ENCODE assay signal across 18 cellular contexts in genomic region chr19:10985502-10985901, GRCh38. TPM values are rescaled to one million over a fixed set of nuclear protein-coding genes. Genes with fewer than 3 reads are reported as not detected.
A peak's percentile ranks its signal among the peaks of the same experiment; 100 is the strongest.
DNase-seq lines count a peak whose midpoint lies in the region; ATAC-seq, FAIRE-seq and TF ChIP-seq lines count a peak whose summit lies in the region.
"Had no signal": no experiment of that assay in that cellular context is flagged by ENCODE, and none has a peak within 500 bp of the region (broad histone marks: within the 10 kb centered on the region; RNA-seq: fewer than 3 reads in every experiment).

No MANE protein-coding gene starts in this region.

- H2BK12ac ChIP-seq in H9 (ENCODE audit: insufficient read length, low read depth, low read length): no peak overlapping the region

- H3K9me3 ChIP-seq in right cardiac atrium (ENCODE audit: control insufficient read depth, low read length): no peaks in the 10 kb centered on the region
- H3K9me3 ChIP-seq in left ventricle myocardium inferior (replicated peaks): no peaks in the 10 kb centered on the region
- H3K9me3 ChIP-seq in H9 (ENCODE audit: control insufficient read depth, low read depth, low read length): no peaks in the 10 kb centered on the region
- no peaks in the 10 kb centered on the region for H3K9me3 ChIP-seq in K562 (replicated peaks; ENCODE audit: control insufficient read depth, insufficient read depth, low read depth, low read length)

- no peak overlapping the region for H3K56ac ChIP-seq in H9 (ENCODE audit: insufficient read length, low read depth, low read length)

- H3K36me3 Mint-ChIP-seq in H9 (ENCODE audit: insufficient read depth in 1 of 3, low read depth in 3 of 3): peaks cover 33 to 60% (median 46%) of the 10 kb centered on the region in 3 experiments; a peak in 6 of 7 replicates
- H3K36me3 Mint-ChIP-seq in stimulated activated naive B cell treated with anti-CD40 and anti-IgM and Interleukin-4, amounts not matched to agents 10 μg/mL and 1 μg/mL and 100 μg/mL, for 72 hours: peaks cover 36 to 40% of the 10 kb centered on the region in 2 donors

- no peak overlapping the region for H3K4me2 ChIP-seq in H9 (ENCODE audit: insufficient read depth, insufficient read length, low read length)
- no peak overlapping the region for H3K4me2 ChIP-seq in K562 (ENCODE audit: insufficient read depth, low read length)

- 89% methylated on average over 10 of the region's 10 CpGs for WGBS in right cardiac atrium
- WGBS in H9 (ENCODE audit: extremely low coverage, insufficient read length, low lambda C conversion rate): no CpG with 5 or more reads among the region's 10 CpGs
- 92% methylated on average over 9 of the region's 10 CpGs for WGBS in K562 (ENCODE audit: insufficient coverage, low coverage, missing lambda C conversion rate)

- no peak overlapping the region for H3T11ph ChIP-seq in H9 (ENCODE audit: low read length)

- H3K23ac ChIP-seq in H9 (ENCODE audit: insufficient read length, low read depth, low read length): no peak overlapping the region

- in situ Hi-C loops in K562 (cut with MboI): no loop called here

- intact Hi-C loops in right cardiac atrium (cut with DNase I) (no loop called here), left ventricle myocardium inferior (cut with micrococcal nuclease) (no loop called here), K562 (cut with micrococcal nuclease) (no loop called here)

- TF ChIP-seq RAD21 in K562 (CRISPR knock-in tag; conservative IDR thresholded peaks at IDR 0.05 in 1 of 2, IDR thresholded peaks at IDR 0.05 in 1 of 2): no peak

- H3K14ac ChIP-seq in H9 (ENCODE audit: insufficient read depth, low read length): no peak overlapping the region

- H3K27me3 Mint-ChIP-seq in H9 (ENCODE audit: low read depth): no peaks in the 10 kb centered on the region
- H3K27me3 Mint-ChIP-seq in stimulated activated naive B cell treated with anti-CD40 and anti-IgM and Interleukin-4, amounts not matched to agents 10 μg/mL and 1 μg/mL and 100 μg/mL, for 72 hours: no peaks in the 10 kb centered on the region
- H3K27me3 Mint-ChIP-seq: B cell; CD4-positive, alpha-beta memory T cell had no signal

- H3K79me2 ChIP-seq in H9 (ENCODE audit: insufficient read depth, low read length) (peaks cover 17% of the 10 kb centered on the region; the same call in 1 of the 2 replicates), K562 (ENCODE audit: control insufficient read depth, insufficient read depth, low read length) (peaks cover 42% of the 10 kb centered on the region)

- no TSS peak for BruUV-seq in K562 (replicated peaks; lab: Mats Ljungman, UMichigan)

- peaks cover 10% of the 10 kb centered on the region for H3K79me1 ChIP-seq in H9 (ENCODE audit: insufficient read depth, low read depth, low read length, poor library complexity, severe bottlenecking)

- H3K27ac Mint-ChIP-seq in H9: peak overlapping the region in 2 of 3 experiments; percentile 17 to 57; a peak in 1 of 7 replicates
- peak overlapping the region; percentile 65 for H3K27ac Mint-ChIP-seq in stimulated activated naive B cell treated with anti-CD40 and anti-IgM and Interleukin-4, amounts not matched to agents 10 μg/mL and 1 μg/mL and 100 μg/mL, for 72 hours
- H3K27ac Mint-ChIP-seq: B cell had no signal

- H3K4me3 ChIP-seq in right cardiac atrium (ENCODE audit: low read length) (no peak overlapping the region), left ventricle myocardium inferior (no peak overlapping the region), K562 (no peak overlapping the region)

- H3K4me3 Mint-ChIP-seq in H9: no peak overlapping the region
- H3K4me3 Mint-ChIP-seq in stimulated activated naive B cell treated with anti-CD40 and anti-IgM and Interleukin-4, amounts not matched to agents 10 μg/mL and 1 μg/mL and 100 μg/mL, for 72 hours: no peak overlapping the region
- H3K4me3 Mint-ChIP-seq: B cell; CD4-positive, alpha-beta memory T cell had no signal

- DNase-seq in right cardiac atrium: peak in 2 of 3 donors; percentile 17 to 21
- no peak for DNase-seq in left ventricle myocardium inferior
- no peak for DNase-seq in H9
- DNase-seq in K562 (ENCODE audit: extremely low read depth in 1 of 4, low spot score in 3 of 4): no peak
- DNase-seq in stimulated activated naive B cell treated with anti-CD40 and anti-IgM and Interleukin-4, amounts not matched to agents 10 μg/mL and 1 μg/mL and 100 μg/mL, for 72 hours: no peak
- DNase-seq in hippocampal formation (lab: John Stamatoyannopoulos, UW): no peak
- DNase-seq: C1 segment of cervical spinal cord; CD4-positive, alpha-beta memory T cell; DMS153; DMS79 treated with DMSO at 0.1 percent for 48 hours; EL had no signal

- no peak overlapping the region for H3K18ac ChIP-seq in H9 (ENCODE audit: insufficient read length, low read depth, low read length)

- no peak for TF ChIP-seq POLR2A in K562 (conservative IDR thresholded peaks at IDR 0.05)

- H2BK5ac ChIP-seq in H9 (ENCODE audit: insufficient read length, low read length): no peak overlapping the region

- no peak overlapping the region for H4K5ac ChIP-seq in H9 (ENCODE audit: insufficient read length, low read depth, low read length)

- H3K9me3 Mint-ChIP-seq in H9: no peaks in the 10 kb centered on the region
- H3K9me3 Mint-ChIP-seq in stimulated activated naive B cell treated with anti-CD40 and anti-IgM and Interleukin-4, amounts not matched to agents 10 μg/mL and 1 μg/mL and 100 μg/mL, for 72 hours: no peaks in the 10 kb centered on the region

- H3K4ac ChIP-seq in H9 (ENCODE audit: low read depth, low read length): no peak overlapping the region

- H3K23me2 ChIP-seq in H9 (ENCODE audit: insufficient read length, low read depth, low read length, poor library complexity, severe bottlenecking): no peaks in the 10 kb centered on the region

- peaks cover 68% of the 10 kb centered on the region for H3K36me3 ChIP-seq in left ventricle myocardium inferior
- peaks cover 81% of the 10 kb centered on the region; the same call in 2 of the 3 replicates for H3K36me3 ChIP-seq in K562 (ENCODE audit: control insufficient read depth, insufficient read depth, low read length)

- no peak for FAIRE-seq in K562 (lab: Jason Lieb, UNC)
- FAIRE-seq: A204.1, D721Med, G401.6, GM12892, GM19239 had no signal

- H3K4me1 ChIP-seq in right cardiac atrium (ENCODE audit: control insufficient read depth, insufficient read depth, low read length): no peaks in the 10 kb centered on the region
- H3K4me1 ChIP-seq in left ventricle myocardium inferior: no peaks in the 10 kb centered on the region
- H3K4me1 ChIP-seq in H9 (ENCODE audit: insufficient read depth, low read length): no peaks in the 10 kb centered on the region
- peaks cover 0 to 3% of the 10 kb centered on the region in 2 experiments; a peak in 1 of 5 replicates for H3K4me1 ChIP-seq in K562 (replicated peaks in 1 of 2; ENCODE audit: control insufficient read depth in 2 of 2, insufficient read depth in 2 of 2, low read length in 2 of 2)

- H3K4me1 Mint-ChIP-seq in H9: peaks cover 0 to 11% of the 10 kb centered on the region in 2 experiments; a peak in 1 of 4 replicates
- peaks cover 6 to 20% of the 10 kb centered on the region in 2 donors for H3K4me1 Mint-ChIP-seq in stimulated activated naive B cell treated with anti-CD40 and anti-IgM and Interleukin-4, amounts not matched to agents 10 μg/mL and 1 μg/mL and 100 μg/mL, for 72 hours

- H2BK120ac ChIP-seq in H9 (ENCODE audit: low read depth, low read length, poor library complexity, severe bottlenecking): no peak overlapping the region

- POLR2A ChIA-PET in K562 (lab: Yijun Ruan, JAX): no interaction called here

- no peak overlapping the region for H3K9ac ChIP-seq in H9 (ENCODE audit: extremely low read depth, insufficient read length, low read length)
- no peak overlapping the region for H3K9ac ChIP-seq in K562 (ENCODE audit: insufficient read depth in 1 of 2, low read depth in 2 of 2, low read length in 2 of 2)

- H3K27me3 ChIP-seq in right cardiac atrium (ENCODE audit: control insufficient read depth, insufficient read depth) (no peaks in the 10 kb centered on the region), left ventricle myocardium inferior (ENCODE audit: low read depth) (no peaks in the 10 kb centered on the region), H9 (ENCODE audit: insufficient read depth, low read length) (no peaks in the 10 kb centered on the region), K562 (ENCODE audit: control insufficient read depth in 2 of 2, insufficient read depth in 2 of 2, low read length in 2 of 2) (no peaks in the 10 kb centered on the region)

- no peak overlapping the region for H3K27ac ChIP-seq in right cardiac atrium (ENCODE audit: low read length)
- H3K27ac ChIP-seq in left ventricle myocardium inferior (replicated peaks): no peak overlapping the region
- H3K27ac ChIP-seq in H9 (ENCODE audit: insufficient read length, low read depth, low read length): no peak overlapping the region
- no peak overlapping the region for H3K27ac ChIP-seq in K562 (ENCODE audit: extremely low read depth, low read depth, low read length)

- H3K9me1 ChIP-seq in K562 (ENCODE audit: control insufficient read depth, insufficient read depth, low read length): no peaks in the 10 kb centered on the region

- H4K91ac ChIP-seq in H9 (ENCODE audit: insufficient read length, low read depth, low read length): no peak overlapping the region

- H2AFZ ChIP-seq in H9 (ENCODE audit: low read length) (no peak overlapping the region), K562 (ENCODE audit: low read depth, low read length) (no peak overlapping the region)

- H2BK20ac ChIP-seq in H9 (ENCODE audit: low read depth, low read length, poor library complexity, severe bottlenecking): no peak overlapping the region

- no peaks in the 10 kb centered on the region for H4K20me1 ChIP-seq in H9 (ENCODE audit: control insufficient read depth, insufficient read depth, insufficient read length)
- no peaks in the 10 kb centered on the region; the same call in 1 of the 2 replicates for H4K20me1 ChIP-seq in K562 (replicated peaks; ENCODE audit: control insufficient read depth, insufficient read depth, low read length)

- CTCF ChIA-PET in K562 (lab: Yijun Ruan, JAX; ENCODE audit: low intra/inter-chr PET ratio): no interaction called here

- H4K8ac ChIP-seq in H9 (replicated peaks; ENCODE audit: insufficient read length, low read depth, low read length): no peak overlapping the region

- H2AK5ac ChIP-seq in H9 (ENCODE audit: insufficient read length, low read length): no peak overlapping the region

- TF ChIP-seq CTCF in left ventricle myocardium inferior (IDR thresholded peaks at IDR 0.05; ENCODE audit: borderline replicate concordance): no peak
- no peak for TF ChIP-seq CTCF in H9 (conservative IDR thresholded peaks at IDR 0.05)
- TF ChIP-seq CTCF in K562 (IDR thresholded peaks at IDR 0.05 in 2 of 3, conservative IDR thresholded peaks at IDR 0.05 in 1 of 3; ENCODE audit: insufficient read depth in 2 of 3, low read depth in 1 of 3, low read length in 3 of 3): no peak

- TF ChIP-seq EP300 in K562 (IDR thresholded peaks at IDR 0.05; ENCODE audit: low read length): no peak

- no peak for ATAC-seq in right cardiac atrium
- ATAC-seq in K562: no peak
- no peak for ATAC-seq in stimulated activated naive B cell treated with anti-CD40 and anti-IgM and Interleukin-4, amounts not matched to agents 10 μg/mL and 1 μg/mL and 100 μg/mL, for 72 hours (replicated peaks)
- no peak for ATAC-seq in GM21619 (IDR thresholded peaks at IDR 0.05; ENCODE audit: unreplicated experiment)

- no peak overlapping the region for H2BK15ac ChIP-seq in H9 (ENCODE audit: low read depth, low read length)

RNA-seq across cellular contexts. Expression of gene SMARCA4, which starts 24.7 kb away (rescaled TPM):
- total RNA-seq in right cardiac atrium (10 to 100 TPM; 33.1 to 49.6 (median 45.6) TPM), left ventricle myocardium inferior (38.8 TPM), H9 (2021) (245 and 261 TPM in 2 replicates), K562 (2014; rRNA removed) (125 and 134 TPM in 2 replicates), K562 (2014; rRNA removed; fragmentation: Illumina TruSeq; extraction: Trizol) (45.7 and 48.4 TPM in 2 replicates), K562 (2015; rRNA removed; fragmentation: Illumina TruSeq; extraction: Trizol) (52.1 and 54.1 TPM in 2 replicates), K562 (2021) (194 and 207 TPM in 2 replicates)
- polyA plus RNA-seq in right cardiac atrium (39.7 TPM), K562 (2011; rRNA removed) (40.7 and 69.1 TPM in 2 replicates), K562 (2014; fragmentation: Illumina TruSeq; extraction: Trizol) (98.6 and 118 TPM in 2 replicates), K562 (2014; fragmentation: Nextera tagmentation; extraction: Ambion mirVana) (10 to 100 TPM; 19.3 to 24.8 TPM), K562 (2014; rRNA removed) (68.9 and 84.5 TPM in 2 replicates)
- 239 and 474 TPM in 2 replicates for total RNA-seq in K562 (2011; cell fraction: chromatin; rRNA removed; ENCODE audit: low replicate concordance)
- 201 and 202 TPM in 2 replicates for total RNA-seq in K562 (2011; cell fraction: nucleolus; rRNA removed)
- total RNA-seq in K562 (2011; cell fraction: nucleoplasm; rRNA removed): 194 and 219 TPM in 2 replicates
- polyA plus RNA-seq in K562 (2011; cell fraction: cytosol; rRNA removed): 50.9 and 53.3 TPM in 2 replicates
- 84.2 and 133 TPM in 2 replicates for polyA plus RNA-seq in K562 (2011; cell fraction: nucleus; rRNA removed)
- 118 and 172 TPM in 2 replicates for polyA plus RNA-seq in K562 (2012)
- polyA minus RNA-seq in K562 (2011; rRNA and poly(A)+ RNA removed): 91.0 and 105 TPM in 2 replicates
- 157 and 194 TPM in 2 replicates for polyA minus RNA-seq in K562 (2011; cell fraction: cytosol; rRNA and poly(A)+ RNA removed)
- 68.0 and 102 TPM in 2 replicates for polyA minus RNA-seq in K562 (2011; cell fraction: nucleus; rRNA and poly(A)+ RNA removed)

RNA-seq across cellular contexts. Expression of gene TIMM29, which starts 56.9 kb away (rescaled TPM):
- 10 to 100 TPM; 12.2 to 14.5 (median 13.0) TPM for total RNA-seq in right cardiac atrium
- 14.1 TPM for polyA plus RNA-seq in right cardiac atrium
- total RNA-seq in left ventricle myocardium inferior: 12.4 TPM
- total RNA-seq in H9 (2021): 23.4 and 26.8 TPM in 2 replicates
- 9.9 and 25.8 TPM in 2 replicates for total RNA-seq in K562 (2011; cell fraction: chromatin; rRNA removed; ENCODE audit: low replicate concordance)
- 30.1 and 31.0 TPM in 2 replicates for total RNA-seq in K562 (2011; cell fraction: nucleolus; rRNA removed)
- 14.4 and 15.4 TPM in 2 replicates for total RNA-seq in K562 (2011; cell fraction: nucleoplasm; rRNA removed)
- total RNA-seq in K562 (2014; rRNA removed): 29.4 and 32.7 TPM in 2 replicates
- 18.5 and 19.9 TPM in 2 replicates for total RNA-seq in K562 (2014; rRNA removed; fragmentation: Illumina TruSeq; extraction: Trizol)
- total RNA-seq in K562 (2015; rRNA removed; fragmentation: Illumina TruSeq; extraction: Trizol): 20.2 and 20.7 TPM in 2 replicates
- total RNA-seq in K562 (2021): 23.8 and 24.7 TPM in 2 replicates
- polyA plus RNA-seq in K562 (2011; rRNA removed): 11.0 and 13.2 TPM in 2 replicates
- 10.3 and 20.8 TPM in 2 replicates for polyA plus RNA-seq in K562 (2011; cell fraction: cytosol; rRNA removed)
- polyA plus RNA-seq in K562 (2011; cell fraction: nucleus; rRNA removed): 7.8 and 11.2 TPM in 2 replicates
- 17.4 and 20.2 TPM in 2 replicates for polyA plus RNA-seq in K562 (2012)
- polyA plus RNA-seq in K562 (2014; fragmentation: Illumina TruSeq; extraction: Trizol): 13.8 and 13.9 TPM in 2 replicates
- polyA plus RNA-seq in K562 (2014; fragmentation: Nextera tagmentation; extraction: Ambion mirVana): 1 to 10 TPM; 2.4 to 3.2 TPM
- polyA plus RNA-seq in K562 (2014; rRNA removed): 16.3 and 17.5 TPM in 2 replicates
- 2.6 and 2.9 TPM in 2 replicates for polyA minus RNA-seq in K562 (2011; rRNA and poly(A)+ RNA removed)
- 4.8 and 6.6 TPM in 2 replicates for polyA minus RNA-seq in K562 (2011; cell fraction: cytosol; rRNA and poly(A)+ RNA removed)
- 5.7 and 7.8 TPM in 2 replicates for polyA minus RNA-seq in K562 (2011; cell fraction: nucleus; rRNA and poly(A)+ RNA removed)

RNA-seq across cellular contexts. Expression of gene YIPF2, which starts 57.1 kb away (rescaled TPM):
- total RNA-seq in right cardiac atrium (10 to 100 TPM; 19.3 to 25.5 (median 24.4) TPM), left ventricle myocardium inferior (13.1 TPM), H9 (2021) (58.2 and 60.2 TPM in 2 replicates), K562 (2014; rRNA removed) (65.2 and 80.4 TPM in 2 replicates), K562 (2014; rRNA removed; fragmentation: Illumina TruSeq; extraction: Trizol) (10.3 and 12.1 TPM in 2 replicates), K562 (2015; rRNA removed; fragmentation: Illumina TruSeq; extraction: Trizol) (31.6 and 32.5 TPM in 2 replicates), K562 (2021) (51.6 and 56.3 TPM in 2 replicates)
- polyA plus RNA-seq in right cardiac atrium (26.5 TPM), K562 (2011; rRNA removed) (40.5 and 69.1 TPM in 2 replicates), K562 (2014; fragmentation: Illumina TruSeq; extraction: Trizol) (20.4 and 44.1 TPM in 2 replicates), K562 (2014; fragmentation: Nextera tagmentation; extraction: Ambion mirVana) (1 to 10 TPM; 1.3 to 2.2 TPM), K562 (2014; rRNA removed) (64.3 and 74.2 TPM in 2 replicates)
- 41.8 and 150 TPM in 2 replicates for total RNA-seq in K562 (2011; cell fraction: chromatin; rRNA removed; ENCODE audit: low replicate concordance)
- total RNA-seq in K562 (2011; cell fraction: nucleolus; rRNA removed): 200 and 225 TPM in 2 replicates
- 96.4 and 107 TPM in 2 replicates for total RNA-seq in K562 (2011; cell fraction: nucleoplasm; rRNA removed)
- polyA plus RNA-seq in K562 (2011; cell fraction: cytosol; rRNA removed): 114 and 210 TPM in 2 replicates
- 175 and 177 TPM in 2 replicates for polyA plus RNA-seq in K562 (2011; cell fraction: nucleus; rRNA removed)
- polyA plus RNA-seq in K562 (2012): 41.2 and 77.2 TPM in 2 replicates
- polyA minus RNA-seq in K562 (2011; rRNA and poly(A)+ RNA removed): 15.6 and 19.6 TPM in 2 replicates
- 56.2 and 63.8 TPM in 2 replicates for polyA minus RNA-seq in K562 (2011; cell fraction: cytosol; rRNA and poly(A)+ RNA removed)
- polyA minus RNA-seq in K562 (2011; cell fraction: nucleus; rRNA and poly(A)+ RNA removed): 26.0 and 30.7 TPM in 2 replicates

Comparison
In these comparisons a context has a peak if more than half of its experiments do, and no peak if none do; other contexts are left out.
1. DNase-seq: peak in right cardiac atrium (2 of 3); none in left ventricle myocardium inferior (single experiment), H9 (single experiment), K562 (0 of 4), stimulated activated naive B cell treated with anti-CD40 and anti-IgM and Interleukin-4, amounts not matched to agents 10 μg/mL and 1 μg/mL and 100 μg/mL, for 72 hours (single experiment) and hippocampal formation (0 of 2).